Comparison of ENCODE assay signal across 10 cellular contexts in genomic region chr1:18401921-18402320, GRCh38.
"Had no signal": no experiment of that assay in that cellular context is flagged by ENCODE, and none has a peak within 500 bp of the region (broad histone marks: within the 10 kb centered on the region; RNA-seq: fewer than 3 reads in every experiment).

No MANE protein-coding gene starts in this region.

- H3K4me2 ChIP-seq: GM23338 had no signal

- H3K27ac Mint-ChIP-seq: GM23338, H9, HFFc6 had no signal

- H3K4me1 ChIP-seq: HAP-1 had no signal

- H3K36me3 ChIP-seq: HAP-1 had no signal

- ATAC-seq: GM23338, HCT116 had no signal

- H3K4me3 Mint-ChIP-seq: GM23338, H9, HFFc6 had no signal

- FAIRE-seq: H54 had no signal

- H2AFZ ChIP-seq: GM23248, GM23338 had no signal

- H3K9ac ChIP-seq: GM23248 had no signal

- H3K27ac ChIP-seq: GM23248 had no signal

- H3K9me3 ChIP-seq: HAP-1 had no signal

- H3K4me3 ChIP-seq: GM23248, GM23338, HAP-1 had no signal

- DNase-seq: GM23248, GOT3, H7, H9, HCEC 1CT, HFFc6 had no signal
